23 cellular contexts compared by ENCODE assay signal in genomic region chr2:201347154-201347553, GRCh38.
"Had no signal": no experiment of that assay in that cellular context is flagged by ENCODE, and none has a peak within 500 bp of the region (broad histone marks: within the 10 kb centered on the region; RNA-seq: fewer than 3 reads in every experiment).

No MANE protein-coding gene starts in this region.

- H3K36me3 ChIP-seq: colonic mucosa, neutrophil, uterus had no signal

- H3K27ac Mint-ChIP-seq: immature natural killer cell; memory B cell; natural killer cell treated with Interleukin-12 subunit alpha and Interleukin-12 subunit beta and Interleukin-15 and Interleukin-18, amount 100 ng/mL, for 72 hours had no signal

- H3K4me3 ChIP-seq: colonic mucosa, esophagus squamous epithelium, left ventricle myocardium inferior, lower lobe of right lung, skin epidermis, upper lobe of left lung, uterus had no signal

- DNase-seq: colonic mucosa; dermis blood vessel endothelial cell; effector CD4-positive, alpha-beta T cell; esophagus squamous epithelium; foreskin fibroblast; immature natural killer cell; kidney; left cardiac atrium; left ventricle myocardium inferior; lower lobe of right lung; midbrain; posterior cingulate gyrus; stimulated activated CD4-positive, alpha-beta T cell treated with anti-CD3 and anti-CD28 coated beads, Interleukin-2, amount 100 ng/mL, for 24 hours; stimulated activated CD4-positive, alpha-beta T cell treated with anti-CD3 and anti-CD28 coated beads, Interleukin-4, amount 100 ng/mL, for 4 hours; stimulated activated naive CD4-positive, alpha-beta T cell; uterus had no signal

- H3K9me3 Mint-ChIP-seq: immature natural killer cell; memory B cell; natural killer cell treated with Interleukin-12 subunit alpha and Interleukin-12 subunit beta and Interleukin-15 and Interleukin-18, amount 100 ng/mL, for 72 hours had no signal

- H3K9me3 ChIP-seq: colonic mucosa, esophagus squamous epithelium, left ventricle myocardium inferior, lower lobe of right lung, neutrophil, upper lobe of left lung, uterus had no signal

- H3K27ac ChIP-seq: colonic mucosa, epithelial cell of prostate, esophagus squamous epithelium, lower lobe of right lung, neutrophil, skin epidermis, upper lobe of left lung, uterus had no signal

- H3K27me3 Mint-ChIP-seq: memory B cell; natural killer cell treated with Interleukin-12 subunit alpha and Interleukin-12 subunit beta and Interleukin-15 and Interleukin-18, amount 100 ng/mL, for 72 hours had no signal

- ATAC-seq: lower lobe of right lung; natural killer cell treated with Interleukin-12 subunit alpha and Interleukin-12 subunit beta and Interleukin-15 and Interleukin-18, amount 100 ng/mL, for 72 hours; sciatic nerve had no signal

- FAIRE-seq: kidney had no signal

- H3K4me3 Mint-ChIP-seq: immature natural killer cell; memory B cell; natural killer cell treated with Interleukin-12 subunit alpha and Interleukin-12 subunit beta and Interleukin-15 and Interleukin-18, amount 100 ng/mL, for 72 hours had no signal

- H3K27me3 ChIP-seq: colonic mucosa, esophagus squamous epithelium, neutrophil, upper lobe of left lung, uterus had no signal

- H3K4me1 ChIP-seq: colonic mucosa, esophagus squamous epithelium, lower lobe of right lung, upper lobe of left lung, uterus had no signal
